In genomic region chr13:45833663-45834062, GRCh38 we compare ENCODE assay signal across 10 cellular contexts. TPM values are rescaled to one million over a fixed set of nuclear protein-coding genes. Genes with fewer than 3 reads are reported as not detected.
DNase-seq lines count a peak whose midpoint lies in the region; ATAC-seq and TF ChIP-seq lines count a peak whose summit lies in the region.
"Had no signal": no experiment of that assay in that cellular context is flagged by ENCODE, and none has a peak within 500 bp of the region (broad histone marks: within the 10 kb centered on the region; RNA-seq: fewer than 3 reads in every experiment).

No MANE protein-coding gene starts in this region.

- peaks cover 0 to 9% (median 3%) of the 10 kb centered on the region in 4 donors for H3K4me1 ChIP-seq in tibial artery
- H3K4me1 ChIP-seq: colonic mucosa had no signal

- TF ChIP-seq CTCF in AG09319 (IDR thresholded peaks at IDR 0.05; ENCODE audit: low read depth, low read length) (no peak), MCF 10A (IDR thresholded peaks at IDR 0.05; ENCODE audit: unreplicated experiment) (no peak), tibial artery (IDR thresholded peaks at IDR 0.05) (no peak)

- no peaks in the 10 kb centered on the region for H3K9me3 Mint-ChIP-seq in MCF 10A (ENCODE audit: unreplicated experiment)
- H3K9me3 Mint-ChIP-seq in activated CD4-positive, alpha-beta T cell treated with anti-CD3 and anti-CD28 coated beads, Interleukin-2, amount 10 ng/mL, durations not matched to agents 24 days and 14 days: no peaks in the 10 kb centered on the region

- H3K9me3 ChIP-seq in tibial artery: no peaks in the 10 kb centered on the region
- H3K9me3 ChIP-seq: colonic mucosa had no signal

- H3K27me3 ChIP-seq in tibial artery: no peaks in the 10 kb centered on the region
- H3K27me3 ChIP-seq: colonic mucosa had no signal

- DNase-seq in AG09319 (ENCODE audit: extremely low read depth, low read depth): peak; percentile 4
- peak; percentile 93 for DNase-seq in MCF 10A (ENCODE audit: unreplicated experiment)
- DNase-seq in kidney tubule cell (ENCODE audit: low spot score): peak; percentile 81
- DNase-seq in tibial artery: no peak
- no peak for DNase-seq in activated CD4-positive, alpha-beta T cell treated with anti-CD3 and anti-CD28 coated beads, Interleukin-2, amount 10 ng/mL, durations not matched to agents 24 days and 14 days
- no peak for DNase-seq in NCI-H1092 (lab: John Stamatoyannopoulos, UW)
- DNase-seq: colonic mucosa; NK-92 treated with Interleukin-12 subunit alpha and Interleukin-12 subunit beta, amount 100 ng/mL, for 24 hours had no signal

- no peak overlapping the region for H3K4me3 ChIP-seq in tibial artery
- H3K4me3 ChIP-seq: colonic mucosa had no signal

- no peak overlapping the region for H3K4me3 Mint-ChIP-seq in MCF 10A (ENCODE audit: unreplicated experiment)
- no peak overlapping the region for H3K4me3 Mint-ChIP-seq in activated CD4-positive, alpha-beta T cell treated with anti-CD3 and anti-CD28 coated beads, Interleukin-2, amount 10 ng/mL, durations not matched to agents 24 days and 14 days

- BruUV-seq in MCF 10A (replicated peaks; lab: Mats Ljungman, UMichigan): no TSS peak

- ATAC-seq in GM19467 (IDR thresholded peaks at IDR 0.05; ENCODE audit: unreplicated experiment): no peak

- peak overlapping the region; percentile 54 for H3K27ac Mint-ChIP-seq in MCF 10A (ENCODE audit: low read depth, unreplicated experiment)
- H3K27ac Mint-ChIP-seq in activated CD4-positive, alpha-beta T cell treated with anti-CD3 and anti-CD28 coated beads, Interleukin-2, amount 10 ng/mL, durations not matched to agents 24 days and 14 days: no peak overlapping the region

- H3K27ac ChIP-seq in tibial artery: no peak overlapping the region
- H3K27ac ChIP-seq: colonic mucosa had no signal

- TF ChIP-seq EP300 in Ishikawa (IDR thresholded peaks at IDR 0.05; ENCODE audit: borderline replicate concordance): no peak

- no peaks in the 10 kb centered on the region for H3K27me3 Mint-ChIP-seq in MCF 10A (ENCODE audit: insufficient read depth, unreplicated experiment)
- no peaks in the 10 kb centered on the region for H3K27me3 Mint-ChIP-seq in activated CD4-positive, alpha-beta T cell treated with anti-CD3 and anti-CD28 coated beads, Interleukin-2, amount 10 ng/mL, durations not matched to agents 24 days and 14 days

- intact Hi-C loops in MCF 10A (cut with micrococcal nuclease) (no loop called here), tibial artery (cut with DNase I; ENCODE audit: low total_unique reads) (no loop called here)
- intact Hi-C loops in activated CD4-positive, alpha-beta T cell treated with anti-CD3 and anti-CD28 coated beads, Interleukin-2, amount 10 ng/mL, durations not matched to agents 24 days and 14 days (cut with micrococcal nuclease): no loop called here

- H3K4me1 Mint-ChIP-seq in MCF 10A (ENCODE audit: insufficient read depth, unreplicated experiment): peaks cover 7% of the 10 kb centered on the region
- H3K4me1 Mint-ChIP-seq in activated CD4-positive, alpha-beta T cell treated with anti-CD3 and anti-CD28 coated beads, Interleukin-2, amount 10 ng/mL, durations not matched to agents 24 days and 14 days: no peaks in the 10 kb centered on the region

- TF ChIP-seq RAD21 in Ishikawa (IDR thresholded peaks at IDR 0.05; ENCODE audit: low read depth): 0 out of 2 replicates have a peak, but pooled peaks have one; percentile 5

- H3K36me3 Mint-ChIP-seq in MCF 10A (ENCODE audit: insufficient read depth, unreplicated experiment): no peaks in the 10 kb centered on the region
- no peaks in the 10 kb centered on the region for H3K36me3 Mint-ChIP-seq in activated CD4-positive, alpha-beta T cell treated with anti-CD3 and anti-CD28 coated beads, Interleukin-2, amount 10 ng/mL, durations not matched to agents 24 days and 14 days (ENCODE audit: low read depth)

- H3K36me3 ChIP-seq in tibial artery: no peaks in the 10 kb centered on the region
- H3K36me3 ChIP-seq: colonic mucosa had no signal

- CTCF ChIA-PET in MCF 10A (lab: Yijun Ruan, JAX): interaction anchor here (0.5 to 2.2 kb wide), 8 partner anchors 13 to 291 kb away, joined by 3 to 9 read pairs (median 3); no protein-coding TSS in a partner anchor

- POLR2A ChIA-PET in MCF 10A (lab: Yijun Ruan, JAX): interaction anchor here (0.7 to 2.6 kb wide), 5 partner anchors 10 to 96 kb away, joined by 3 to 12 read pairs (median 4); no protein-coding TSS in a partner anchor

TF ChIP-seq in Ishikawa, 13 proteins besides CTCF, POLR2A, EP300 and RAD21:
- TF ChIP-seq EGR1 (IDR thresholded peaks at IDR 0.05): no peak
- no peak for TF ChIP-seq TCF12 (IDR thresholded peaks at IDR 0.05; ENCODE audit: low read depth)
- TF ChIP-seq YY1 (IDR thresholded peaks at IDR 0.05; ENCODE audit: low read depth): no peak
- TF ChIP-seq TEAD4 (IDR thresholded peaks at IDR 0.05): no peak
- 0 out of 2 replicates have a peak, but pooled peaks have one; percentile 21 for TF ChIP-seq NFIC (IDR thresholded peaks at IDR 0.05)

RNA-seq across cellular contexts. Expression of gene SIAH3, which starts 17.9 kb away (rescaled TPM):
- total RNA-seq in MCF 10A (2022): not detected in 2 replicates
- 0.05 TPM in 1 of 2 replicates, not detected in the other for total RNA-seq in activated CD4-positive, alpha-beta T cell treated with anti-CD3 and anti-CD28 coated beads, Interleukin-2, amount 10 ng/mL, durations not matched to agents 24 days and 14 days
- total RNA-seq: colonic mucosa had no signal

Comparison
In these comparisons a context has a peak if more than half of its experiments do, and no peak if none do; other contexts are left out.
1. DNase-seq: peak in AG09319 (single experiment), MCF 10A (single experiment) and kidney tubule cell (single experiment); none in tibial artery (0 of 2), activated CD4-positive, alpha-beta T cell treated with anti-CD3 and anti-CD28 coated beads, Interleukin-2, amount 10 ng/mL, durations not matched to agents 24 days and 14 days (single experiment) and NCI-H1092 (single experiment).